Comparison of ENCODE assay signal across 27 cellular contexts in genomic region chr2:170587937-170588336, GRCh38.
DNase-seq lines count a peak whose midpoint lies in the region; TF ChIP-seq lines count a peak whose summit lies in the region.
"Had no signal": no experiment of that assay in that cellular context is flagged by ENCODE, and none has a peak within 500 bp of the region (broad histone marks: within the 10 kb centered on the region; RNA-seq: fewer than 3 reads in every experiment).

No MANE protein-coding gene starts in this region.

- no peak for TF ChIP-seq CTCF in PC-9 (conservative IDR thresholded peaks at IDR 0.05)

- no peaks in the 10 kb centered on the region for H3F3A ChIP-seq in PC-9 (ENCODE audit: insufficient read depth, low read depth)

- H3K27ac ChIP-seq in PC-9 (no peak overlapping the region), epithelial cell of prostate (no peak overlapping the region)
- H3K27ac ChIP-seq: 22Rv1, cardiac muscle cell, heart right ventricle, upper lobe of left lung had no signal

- POLR2A ChIA-PET in PC-9 (lab: Charles Lee; ENCODE audit: unreplicated experiment), result no interaction called here

- no peaks in the 10 kb centered on the region for H3K36me3 ChIP-seq in PC-9 (ENCODE audit: low read depth)
- H3K36me3 ChIP-seq: cardiac muscle cell, heart right ventricle, upper lobe of left lung had no signal

- H3K9me3 ChIP-seq in PC-9 (ENCODE audit: insufficient read depth, low read depth), result no peaks in the 10 kb centered on the region
- H3K9me3 ChIP-seq: heart right ventricle, upper lobe of left lung had no signal

- no peak overlapping the region for H2AFZ ChIP-seq in PC-9

- H3K4me1 ChIP-seq in PC-9 (replicated peaks; ENCODE audit: insufficient read depth), result peaks cover 10% of the 10 kb centered on the region
- H3K4me1 ChIP-seq: heart right ventricle, upper lobe of left lung had no signal

- intact Hi-C loops in PC-9 (cut with micrococcal nuclease; ENCODE audit: unreplicated experiment), result loop anchor here (10.0 kb wide), 1 partner anchor 227 kb away; the partner anchor contains the start of gene GAD1

- H4K20me1 ChIP-seq in PC-9 (ENCODE audit: insufficient read depth), result no peaks in the 10 kb centered on the region

- CTCF ChIA-PET in PC-9 (lab: Charles Lee), result no interaction called here

- no peaks in the 10 kb centered on the region for H3K27me3 ChIP-seq in PC-9 (ENCODE audit: insufficient read depth, low read depth)
- H3K27me3 ChIP-seq: cardiac muscle cell, heart right ventricle, upper lobe of left lung had no signal

- H3K4me3 ChIP-seq in PC-9, result no peak overlapping the region
- H3K4me3 ChIP-seq: cardiac muscle cell, heart right ventricle, upper lobe of left lung had no signal

- H3K9me2 ChIP-seq in PC-9 (ENCODE audit: insufficient read depth), result no peaks in the 10 kb centered on the region

- no TSS peak for BruUV-seq in PC-9 (replicated peaks; lab: Mats Ljungman, UMichigan)

- peak overlapping the region; percentile 36; the same call in 1 of the 2 replicates for H3K4me2 ChIP-seq in PC-9

- no peaks in the 10 kb centered on the region for H3K79me2 ChIP-seq in PC-9 (ENCODE audit: low read depth)

- DNase-seq in DMS 273 (lab: John Stamatoyannopoulos, UW; ENCODE audit: unreplicated experiment), result peak; percentile 9
- DNase-seq in DMS 273 treated with DMSO at 0.1 percent for 48 hours (lab: John Stamatoyannopoulos, UW), result no peak
- peak; percentile 30 to 57 for DNase-seq in PC-9
- peak; percentile 12 for DNase-seq in epithelial cell of prostate (ENCODE audit: low read depth, low spot score)
- peak; percentile 18 for DNase-seq in myocyte (ENCODE audit: low read depth)
- DNase-seq in NCI-H524 treated with DMSO at 0.1 percent for 48 hours (lab: John Stamatoyannopoulos, UW), result no peak
- no peak for DNase-seq in activated CD4-positive, alpha-beta T cell treated with anti-CD3 and anti-CD28 coated beads, Interleukin-2, amount 50 U/mL, for 1 hour
- DNase-seq in islet precursor cell, result no peak
- DNase-seq: activated CD4-positive, CD25-positive, alpha-beta regulatory T cell treated with anti-CD3 and anti-CD28 coated beads, Interleukin-2, amount 50 U/mL, for 72 hours; activated CD8-positive, alpha-beta T cell treated with anti-CD3 and anti-CD28 coated beads, Interleukin-2, amount 10 ng/mL, durations not matched to agents 7 days and 5 days; activated T-cell treated with anti-CD3 and anti-CD28 coated beads, Interleukin-2, amount 50 U/mL, for 24 hours; amniotic stem cell; CD4-positive, alpha-beta T cell; GF-D8; heart right ventricle; left colon; naive B cell; NCI-H1048; NCI-H1930; NCI-H345; nucleus accumbens; SHP77 treated with DMSO at 0.1 percent for 48 hours; small intestine; stimulated activated CD4-positive, alpha-beta T cell treated with anti-CD3 and anti-CD28 coated beads, Interleukin-2, amount 100 ng/mL, for 24 hours; upper lobe of left lung had no signal

Comparison
In these comparisons a context has a peak if more than half of its experiments do, and no peak if none do; other contexts are left out.
1. DNase-seq: peak in DMS 273 (single experiment), PC-9 (2 of 2), epithelial cell of prostate (single experiment) and myocyte (single experiment); none in DMS 273 treated with DMSO at 0.1 percent for 48 hours (single experiment), NCI-H524 treated with DMSO at 0.1 percent for 48 hours (single experiment), activated CD4-positive, alpha-beta T cell treated with anti-CD3 and anti-CD28 coated beads, Interleukin-2, amount 50 U/mL, for 1 hour (single experiment) and islet precursor cell (single experiment).